Comparison of ENCODE assay signal across 14 cellular contexts in the genomic region with DNA sequence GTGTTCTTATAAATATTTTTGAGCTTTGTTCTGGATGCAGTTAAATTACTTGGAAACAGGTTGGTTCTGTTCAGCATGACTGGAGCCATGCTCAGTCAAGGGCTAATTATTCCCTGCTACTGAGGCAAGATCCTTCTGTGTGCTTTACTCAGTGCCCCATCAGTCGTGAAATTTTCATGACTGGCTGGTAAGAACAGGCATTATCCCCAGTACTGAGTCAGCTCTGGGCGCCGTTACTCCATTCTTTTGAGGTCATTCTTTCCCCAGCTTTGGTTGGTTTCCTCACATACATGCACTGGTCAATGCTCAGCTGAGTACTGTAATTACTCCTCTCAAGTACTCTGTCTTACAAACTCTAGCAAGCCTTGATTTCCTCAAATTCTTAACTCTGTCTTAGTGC.
DNase-seq lines count a peak whose midpoint lies in the region; FAIRE-seq and TF ChIP-seq lines count a peak whose summit lies in the region.
"Had no signal": no experiment of that assay in that cellular context is flagged by ENCODE, and none has a peak within 500 bp of the region (broad histone marks: within the 10 kb centered on the region; RNA-seq: fewer than 3 reads in every experiment).

No MANE protein-coding gene starts in this region.

- no peak for TF ChIP-seq CTCF in AG09319 (IDR thresholded peaks at IDR 0.05; ENCODE audit: low read depth, low read length)
- no peak for TF ChIP-seq CTCF in astrocyte of the spinal cord (IDR thresholded peaks at IDR 0.05; ENCODE audit: low read depth, low read length)

- in situ Hi-C loops in astrocyte of the spinal cord (cut with HindIII; ENCODE audit: low sequenced_read_pairs) = no loop called here

- peak; percentile 45 for FAIRE-seq in islet of Langerhans (lab: Jason Lieb, UNC)

- DNase-seq in AG09319 (ENCODE audit: extremely low read depth, low read depth) = peak; percentile 30
- DNase-seq in HCEC 1CT = peak; percentile 72
- DNase-seq in astrocyte of the spinal cord (ENCODE audit: low read depth, low spot score) = peak; percentile 65
- no peak for DNase-seq in NCI-H2107 treated with DMSO at 0.1 percent for 48 hours (lab: John Stamatoyannopoulos, UW; ENCODE audit: unreplicated experiment)
- DNase-seq in foreskin melanocyte = no peak
- DNase-seq in stimulated activated naive CD4-positive, alpha-beta T cell treated with Interleukin-2 at 50 U/mL for 16 hours (lab: John Stamatoyannopoulos, UW) = no peak
- no peak for DNase-seq in NCI-H526 treated with DMSO at 0.1 percent for 48 hours (lab: John Stamatoyannopoulos, UW)
- DNase-seq: BE2C, NCI-H2029 treated with DMSO at 0.1 percent for 48 hours, posterior cingulate gyrus, SHP77, T-helper 9 cell had no signal

- no peak overlapping the region for H3K4me3 ChIP-seq in astrocyte of the spinal cord (ENCODE audit: low read depth, low read length)
- H3K4me3 ChIP-seq: thoracic aorta had no signal

Comparison
In these comparisons a context has a peak if more than half of its experiments do, and no peak if none do; other contexts are left out.
1. DNase-seq: peak in AG09319 (single experiment), HCEC 1CT (single experiment) and astrocyte of the spinal cord (single experiment); none in NCI-H2107 treated with DMSO at 0.1 percent for 48 hours (single experiment), foreskin melanocyte (single experiment), stimulated activated naive CD4-positive, alpha-beta T cell treated with Interleukin-2 at 50 U/mL for 16 hours (single experiment) and NCI-H526 treated with DMSO at 0.1 percent for 48 hours (single experiment).